11 cellular contexts compared by ENCODE assay signal in genomic region chr5:124444147-124444775, GRCh38.
A peak's percentile ranks its signal among the peaks of the same experiment; 100 is the strongest.
DNase-seq lines count a peak whose midpoint lies in the region; ATAC-seq, FAIRE-seq and TF ChIP-seq lines count a peak whose summit lies in the region.
"Had no signal": no experiment of that assay in that cellular context is flagged by ENCODE, and none has a peak within 500 bp of the region (broad histone marks: within the 10 kb centered on the region; RNA-seq: fewer than 3 reads in every experiment).

No MANE protein-coding gene starts in this region.

- no peaks in the 10 kb centered on the region for H3K9me3 Mint-ChIP-seq in chondrocyte (ENCODE audit: low read depth)

- ATAC-seq in GM21360 (IDR thresholded peaks at IDR 0.05; ENCODE audit: unreplicated experiment) (peak; percentile 100), HG03064 (IDR thresholded peaks at IDR 0.05; ENCODE audit: low read depth, unreplicated experiment) (peak; percentile 100), Right ventricle myocardium superior (ENCODE audit: poor library complexity) (peak; percentile 97)

- H3K4me1 Mint-ChIP-seq in chondrocyte (ENCODE audit: low read depth), result no peaks in the 10 kb centered on the region

- no peak overlapping the region for H3K4me3 Mint-ChIP-seq in chondrocyte (ENCODE audit: unreplicated experiment)

- H3K36me3 Mint-ChIP-seq in chondrocyte (ENCODE audit: low read depth), result no peaks in the 10 kb centered on the region

- no peak overlapping the region for H3K27ac Mint-ChIP-seq in chondrocyte (ENCODE audit: unreplicated experiment)

- no peak for TF ChIP-seq CTCF in chondrocyte (IDR thresholded peaks at IDR 0.05)

- H3K27me3 Mint-ChIP-seq in chondrocyte (ENCODE audit: low read depth), result no peaks in the 10 kb centered on the region

- intact Hi-C loops in Right ventricle myocardium superior (cut with DNase I), result no loop called here

- DNase-seq in GM18507 (ENCODE audit: extremely low spot score, insufficient read length, low read depth), result no peak
- DNase-seq in Right ventricle myocardium superior, result no peak
- no peak for DNase-seq in inferior parietal cortex (ENCODE audit: extremely low spot score)
- DNase-seq in chondrocyte (ENCODE audit: low spot score), result no peak
- no peak for DNase-seq in NCI-H1048 (lab: John Stamatoyannopoulos, UW)
- no peak for DNase-seq in NCI-H1694 treated with DMSO at 0.1 percent for 48 hours (lab: John Stamatoyannopoulos, UW)
- DNase-seq: activated gamma-delta T cell treated with Interleukin-2 at 50 U/mL for 16 hours, NCI-H2171 treated with DMSO at 0.1 percent for 48 hours, occipital lobe had no signal

- FAIRE-seq in GM18507 (lab: Jason Lieb, UNC), result peak; percentile 90
